Comparison of ENCODE assay signal across 1 cellular context in genomic region chr5:158923799-158924551, GRCh38.
TF ChIP-seq lines count a peak whose summit lies in the region.

No MANE protein-coding gene starts in this region.

TF ChIP-seq in K562, 482 proteins besides CTCF, POLR2A, EP300 and RAD21 (continued from another document):
- peak in 1 of 2 experiments; percentile 79 for TF ChIP-seq AFF1 (IDR thresholded peaks at IDR 0.05; ENCODE audit: low read depth in 1 of 2, partially characterized antibody in 2 of 2)
- no peak for TF ChIP-seq HDAC2 (IDR thresholded peaks at IDR 0.05)
